1 cellular context compared by ENCODE assay signal in the genomic region with DNA sequence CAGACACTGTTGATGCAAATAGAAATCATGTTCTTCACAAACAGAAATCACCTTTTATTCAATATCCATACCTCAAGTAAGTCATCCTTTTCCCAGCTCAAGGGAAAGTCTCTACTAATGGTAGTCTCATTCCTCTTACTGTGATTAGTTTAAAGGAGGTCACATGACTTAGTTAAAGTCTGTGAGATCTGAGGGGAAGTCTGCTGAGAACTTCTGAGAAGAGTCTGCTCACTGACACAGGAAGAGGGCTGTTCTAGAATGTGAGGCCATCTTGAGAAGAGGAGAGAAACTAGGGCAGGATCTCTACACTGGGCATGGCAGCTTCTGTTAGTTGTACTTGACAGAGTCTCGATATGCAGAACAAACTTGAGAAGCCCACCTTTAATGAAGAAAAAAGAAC.
TF ChIP-seq lines count a peak whose summit lies in the region.

No MANE protein-coding gene starts in this region.

TF ChIP-seq in SK-N-SH, 30 proteins besides CTCF, POLR2A, EP300 and RAD21 (continued from another document):
- TF ChIP-seq FOXM1 (IDR thresholded peaks at IDR 0.05; ENCODE audit: low read depth) (no peak), RFX5 (IDR thresholded peaks at IDR 0.05; ENCODE audit: low read length) (no peak), RCOR1 (IDR thresholded peaks at IDR 0.05; ENCODE audit: low read length) (no peak), MEF2A (IDR thresholded peaks at IDR 0.05; ENCODE audit: borderline replicate concordance, low read depth) (no peak), GATA2 (CRISPR knock-in tag; IDR thresholded peaks at IDR 0.05) (no peak), RXRA (IDR thresholded peaks at IDR 0.05; ENCODE audit: borderline replicate concordance, low read depth) (no peak), TCF12 (IDR thresholded peaks at IDR 0.05) (no peak), YY1 (IDR thresholded peaks at IDR 0.05; ENCODE audit: low read depth) (no peak)
